Comparison of ENCODE assay signal across 25 cellular contexts in the genomic region with DNA sequence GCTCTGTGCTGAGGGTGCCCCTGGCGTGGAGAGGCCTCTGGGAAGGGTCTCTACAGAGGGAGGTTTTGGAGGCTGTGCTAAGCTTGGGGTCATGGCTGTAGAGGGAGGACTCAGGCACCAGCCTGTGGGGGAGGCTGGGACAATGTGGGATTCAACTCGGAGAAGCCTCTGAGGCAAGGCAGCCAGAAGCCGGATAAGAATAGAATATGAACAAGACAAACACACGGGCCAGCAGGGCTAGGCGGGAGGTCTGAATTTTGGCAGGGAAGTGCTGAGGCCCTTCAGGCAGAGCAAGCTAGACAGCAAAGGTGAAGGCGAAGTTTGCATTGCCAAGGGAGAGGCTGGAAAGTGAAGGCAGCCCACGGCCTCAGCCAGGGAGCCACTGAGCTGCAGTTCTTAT.
DNase-seq lines count a peak whose midpoint lies in the region; ATAC-seq and TF ChIP-seq lines count a peak whose summit lies in the region.
"Had no signal": no experiment of that assay in that cellular context is flagged by ENCODE, and none has a peak within 500 bp of the region (broad histone marks: within the 10 kb centered on the region; RNA-seq: fewer than 3 reads in every experiment).

No MANE protein-coding gene starts in this region.

- H3K4me1 ChIP-seq in H9 (ENCODE audit: insufficient read depth, low read length) (peaks cover 2% of the 10 kb centered on the region; the same call in 1 of the 2 replicates), colonic mucosa (no peaks in the 10 kb centered on the region), right cardiac atrium (ENCODE audit: control insufficient read depth, insufficient read depth, low read length) (peaks cover 5% of the 10 kb centered on the region), upper lobe of right lung (no peaks in the 10 kb centered on the region)
- H3K4me1 ChIP-seq: A549, BE2C had no signal

- H3K36me3 ChIP-seq in colonic mucosa (no peaks in the 10 kb centered on the region), upper lobe of right lung (no peaks in the 10 kb centered on the region)
- H3K36me3 ChIP-seq: BE2C, neutrophil, WERI-Rb-1 had no signal

- H2AK5ac ChIP-seq in H9 (ENCODE audit: insufficient read length, low read length): no peak overlapping the region

- peak overlapping the region; percentile 57; the same call in 1 of the 2 replicates for H3K14ac ChIP-seq in H9 (ENCODE audit: insufficient read depth, low read length)

- H3K4me1 Mint-ChIP-seq in H9: peaks cover 13 to 14% of the 10 kb centered on the region in 2 experiments

- H4K8ac ChIP-seq in H9 (replicated peaks; ENCODE audit: insufficient read length, low read depth, low read length): no peak overlapping the region

- H4K91ac ChIP-seq in H9 (ENCODE audit: insufficient read length, low read depth, low read length): no peak overlapping the region

- H3K79me1 ChIP-seq in H9 (ENCODE audit: insufficient read depth, low read depth, low read length, poor library complexity, severe bottlenecking): no peaks in the 10 kb centered on the region

- H3K4me3 Mint-ChIP-seq in H9: no peak overlapping the region
- H3K4me3 Mint-ChIP-seq: stimulated activated naive CD8-positive, alpha-beta T cell treated with anti-CD3 and anti-CD28 coated beads, Interleukin-15, Interleukin-2, amounts not matched to agents 100 ng/mL and 50 ng/mL, for 24 hours; T-helper 2 cell treated with Interferon-gamma antibody and Interleukin-4, amounts not matched to agents 5 μg/mL and 100 μg/mL, for 36 hours; type B pancreatic cell had no signal

- no peaks in the 10 kb centered on the region for H3K9me3 Mint-ChIP-seq in H9
- H3K9me3 Mint-ChIP-seq: activated naive CD4-positive, alpha-beta T cell treated with anti-CD3 and anti-CD28 coated beads, Interleukin-2, amount 50 U/mL, for 72 hours; stimulated activated naive CD8-positive, alpha-beta T cell treated with anti-CD3 and anti-CD28 coated beads, Interleukin-15, Interleukin-2, amounts not matched to agents 100 ng/mL and 50 ng/mL, for 24 hours; T-helper 2 cell treated with Interferon-gamma antibody and Interleukin-4, amounts not matched to agents 5 μg/mL and 100 μg/mL, for 36 hours had no signal

- H2BK15ac ChIP-seq in H9 (ENCODE audit: low read depth, low read length): no peak overlapping the region

- H3K79me2 ChIP-seq in H9 (ENCODE audit: insufficient read depth, low read length): no peaks in the 10 kb centered on the region

- H3K9me3 ChIP-seq in H9 (ENCODE audit: control insufficient read depth, low read depth, low read length): no peaks in the 10 kb centered on the region
- no peaks in the 10 kb centered on the region for H3K9me3 ChIP-seq in colonic mucosa
- H3K9me3 ChIP-seq in right cardiac atrium (ENCODE audit: control insufficient read depth, low read length): no peaks in the 10 kb centered on the region
- H3K9me3 ChIP-seq in upper lobe of right lung: no peaks in the 10 kb centered on the region
- H3K9me3 ChIP-seq: A549, BE2C, neutrophil had no signal

- H3K4me2 ChIP-seq in H9 (ENCODE audit: insufficient read depth, insufficient read length, low read length): no peak overlapping the region
- H3K4me2 ChIP-seq: A549 had no signal

- no peaks in the 10 kb centered on the region for H3K36me3 Mint-ChIP-seq in H9 (ENCODE audit: insufficient read depth in 1 of 3, low read depth in 3 of 3)
- H3K36me3 Mint-ChIP-seq: activated naive CD4-positive, alpha-beta T cell treated with anti-CD3 and anti-CD28 coated beads, Interleukin-2, amount 50 U/mL, for 72 hours; type B pancreatic cell had no signal

- no peaks in the 10 kb centered on the region for H3K27me3 Mint-ChIP-seq in H9 (ENCODE audit: low read depth)
- H3K27me3 Mint-ChIP-seq: stimulated activated naive CD8-positive, alpha-beta T cell treated with anti-CD3 and anti-CD28 coated beads, Interleukin-15, Interleukin-2, amounts not matched to agents 100 ng/mL and 50 ng/mL, for 24 hours; type B pancreatic cell had no signal

- H2BK120ac ChIP-seq in H9 (ENCODE audit: low read depth, low read length, poor library complexity, severe bottlenecking): no peak overlapping the region

- no peak for TF ChIP-seq CTCF in H9 (conservative IDR thresholded peaks at IDR 0.05)
- TF ChIP-seq CTCF in colonic mucosa (IDR thresholded peaks at IDR 0.05): no peak
- no peak for TF ChIP-seq CTCF in upper lobe of right lung (IDR thresholded peaks at IDR 0.05)

- H3K23me2 ChIP-seq in H9 (ENCODE audit: insufficient read length, low read depth, low read length, poor library complexity, severe bottlenecking): no peaks in the 10 kb centered on the region

- H3K9ac ChIP-seq in H9 (ENCODE audit: extremely low read depth, insufficient read length, low read length) (no peak overlapping the region), colonic mucosa (ENCODE audit: low read depth in 2 of 2, low read length in 2 of 2) (no peak overlapping the region)

- no peak for DNase-seq in H9
- peak; percentile 18 for DNase-seq in colonic mucosa
- DNase-seq in right cardiac atrium: peak; percentile 31 to 69 (median 68)
- peak; percentile 7 for DNase-seq in pons (ENCODE audit: low spot score)
- DNase-seq in NCI-H446 (lab: John Stamatoyannopoulos, UW): no peak
- no peak for DNase-seq in upper lobe of right lung
- no peak for DNase-seq in stimulated activated CD4-positive, alpha-beta T cell treated with anti-CD3 and anti-CD28 coated beads, Interleukin-4, amount 100 ng/mL, for 1 hour
- DNase-seq: activated CD4-positive, alpha-beta T cell treated with anti-CD3 and anti-CD28 coated beads, Interleukin-2, amount 50 U/mL, for 1 hour; BE2C; COR-L47; effector memory CD4-positive, alpha-beta T cell; NCI-H526; RPMI8226; stimulated activated CD4-positive, alpha-beta T cell treated with anti-CD3 and anti-CD28 coated beads, Interleukin-12 subunit alpha, Interleukin-12 subunit beta, amount 100 ng/mL, for 4 hours; WERI-Rb-1 had no signal

- ATAC-seq in right cardiac atrium (peak; percentile 86 to 89), upper lobe of right lung (no peak), GM18909 (IDR thresholded peaks at IDR 0.05; ENCODE audit: poor library complexity, unreplicated experiment) (no peak)
- ATAC-seq: A549; activated naive CD4-positive, alpha-beta T cell treated with anti-CD3 and anti-CD28 coated beads, Interleukin-2, amount 50 U/mL, for 72 hours; esophagus mucosa; left colon had no signal

- H3K18ac ChIP-seq in H9 (ENCODE audit: insufficient read length, low read depth, low read length): no peak overlapping the region

- no peak overlapping the region for H4K5ac ChIP-seq in H9 (ENCODE audit: insufficient read length, low read depth, low read length)

- H2BK5ac ChIP-seq in H9 (ENCODE audit: insufficient read length, low read length): no peak overlapping the region

- WGBS in H9 (ENCODE audit: extremely low coverage, insufficient read length, low lambda C conversion rate): no CpG with 5 or more reads among the region's 7 CpGs
- 44% methylated on average over 7 of the region's 7 CpGs for WGBS in right cardiac atrium

- H3K27ac ChIP-seq in H9 (ENCODE audit: insufficient read length, low read depth, low read length) (no peak overlapping the region), colonic mucosa (no peak overlapping the region), right cardiac atrium (ENCODE audit: low read length) (peak overlapping the region; percentile 56), upper lobe of right lung (no peak overlapping the region)
- H3K27ac ChIP-seq: A549, HL-60, neutrophil, WERI-Rb-1 had no signal

- H3K27ac Mint-ChIP-seq in H9: peak overlapping the region; percentile 43 to 54 (median 44); a peak in 3 of 7 replicates
- H3K27ac Mint-ChIP-seq: activated naive CD4-positive, alpha-beta T cell treated with anti-CD3 and anti-CD28 coated beads, Interleukin-2, amount 50 U/mL, for 72 hours; stimulated activated naive CD8-positive, alpha-beta T cell treated with anti-CD3 and anti-CD28 coated beads, Interleukin-15, Interleukin-2, amounts not matched to agents 100 ng/mL and 50 ng/mL, for 24 hours; T-helper 2 cell treated with Interferon-gamma antibody and Interleukin-4, amounts not matched to agents 5 μg/mL and 100 μg/mL, for 36 hours; type B pancreatic cell had no signal

- H2BK20ac ChIP-seq in H9 (ENCODE audit: low read depth, low read length, poor library complexity, severe bottlenecking): no peak overlapping the region

- no peak overlapping the region for H3K4me3 ChIP-seq in colonic mucosa
- H3K4me3 ChIP-seq in right cardiac atrium (ENCODE audit: low read length): no peak overlapping the region
- H3K4me3 ChIP-seq in upper lobe of right lung: no peak overlapping the region
- H3K4me3 ChIP-seq: A549 had no signal

- H3T11ph ChIP-seq in H9 (ENCODE audit: low read length): no peak overlapping the region

- H3K27me3 ChIP-seq in H9 (ENCODE audit: insufficient read depth, low read length) (no peaks in the 10 kb centered on the region), colonic mucosa (no peaks in the 10 kb centered on the region), right cardiac atrium (ENCODE audit: control insufficient read depth, insufficient read depth) (no peaks in the 10 kb centered on the region), upper lobe of right lung (no peaks in the 10 kb centered on the region)
- H3K27me3 ChIP-seq: BE2C, neutrophil had no signal

- H2BK12ac ChIP-seq in H9 (ENCODE audit: insufficient read length, low read depth, low read length): no peak overlapping the region

- intact Hi-C loops in colonic mucosa (cut with DNase I): no loop called here
- intact Hi-C loops in right cardiac atrium (cut with DNase I): no loop called here
- intact Hi-C loops in upper lobe of right lung (cut with DNase I): no loop called here

- no peak overlapping the region for H2AFZ ChIP-seq in H9 (ENCODE audit: low read length)

- H3K4ac ChIP-seq in H9 (ENCODE audit: low read depth, low read length): no peak overlapping the region

- H3K23ac ChIP-seq in H9 (ENCODE audit: insufficient read length, low read depth, low read length): no peak overlapping the region

- no peak overlapping the region for H3K56ac ChIP-seq in H9 (ENCODE audit: insufficient read length, low read depth, low read length)

- H4K20me1 ChIP-seq in H9 (ENCODE audit: control insufficient read depth, insufficient read depth, insufficient read length): no peaks in the 10 kb centered on the region

Comparison
In these comparisons a context has a peak if more than half of its experiments do, and no peak if none do; other contexts are left out.
1. DNase-seq: peak in colonic mucosa (single experiment), right cardiac atrium (3 of 3) and pons (single experiment); none in H9 (single experiment), NCI-H446 (0 of 2), upper lobe of right lung (single experiment) and stimulated activated CD4-positive, alpha-beta T cell treated with anti-CD3 and anti-CD28 coated beads, Interleukin-4, amount 100 ng/mL, for 1 hour (single experiment).
2. ATAC-seq: peak in right cardiac atrium (2 of 2); none in upper lobe of right lung (single experiment) and GM18909 (single experiment).